26 cellular contexts compared by ENCODE assay signal in the genomic region with DNA sequence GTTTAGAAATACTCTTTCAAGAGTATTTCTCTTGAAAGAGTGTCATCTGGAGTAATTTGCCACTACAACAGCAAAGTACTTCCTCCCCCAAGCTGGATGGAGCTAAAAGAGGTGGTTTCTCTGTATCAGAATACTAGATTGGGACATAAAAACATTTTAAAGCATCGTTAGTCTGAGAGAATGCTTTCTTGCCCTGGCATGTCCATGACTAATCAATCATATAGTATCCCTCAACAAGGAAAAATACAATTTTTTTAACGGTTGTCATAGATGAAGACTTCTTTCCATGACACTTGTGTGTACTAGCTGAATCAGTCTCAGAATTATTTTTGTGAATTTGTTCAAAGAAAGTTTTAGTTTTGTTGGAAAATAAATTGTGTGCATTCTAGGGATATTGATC.
"Had no signal": no experiment of that assay in that cellular context is flagged by ENCODE, and none has a peak within 500 bp of the region (broad histone marks: within the 10 kb centered on the region; RNA-seq: fewer than 3 reads in every experiment).

No MANE protein-coding gene starts in this region.

- H3K4me1 Mint-ChIP-seq: memory B cell; naive thymus-derived CD4-positive, alpha-beta T cell had no signal

- H3K27ac ChIP-seq: coronary artery, dorsolateral prefrontal cortex, epithelial cell of prostate, esophagus squamous epithelium, gastroesophageal sphincter, heart left ventricle, hepatocyte, left lung, lower lobe of right lung had no signal

- H3K4me3 Mint-ChIP-seq: immature natural killer cell; memory B cell; naive thymus-derived CD4-positive, alpha-beta T cell had no signal

- H3K4me1 ChIP-seq: esophagus squamous epithelium, gastroesophageal sphincter, heart left ventricle, left lung, lower lobe of right lung had no signal

- H3K27me3 Mint-ChIP-seq: memory B cell; naive thymus-derived CD4-positive, alpha-beta T cell had no signal

- H3K4me2 ChIP-seq: hepatocyte had no signal

- H3K9me3 ChIP-seq: left lung, lower lobe of right lung had no signal

- FAIRE-seq: colon, endothelial cell of umbilical vein, frontal cortex had no signal

- H3K36me3 ChIP-seq: esophagus squamous epithelium, gastroesophageal sphincter, heart left ventricle, left lung, lower lobe of right lung had no signal

- H3K79me2 ChIP-seq: hepatocyte had no signal

- H3K4me3 ChIP-seq: coronary artery, dorsolateral prefrontal cortex, esophagus squamous epithelium, gastroesophageal sphincter, heart left ventricle, hepatocyte, left lung, lower lobe of right lung had no signal

- H2AFZ ChIP-seq: hepatocyte had no signal

- H3K27ac Mint-ChIP-seq: immature natural killer cell; memory B cell; naive thymus-derived CD4-positive, alpha-beta T cell had no signal

- H3K27me3 ChIP-seq: dorsolateral prefrontal cortex, esophagus squamous epithelium, gastroesophageal sphincter, hepatocyte, left lung had no signal

- DNase-seq: dermis blood vessel endothelial cell; dorsolateral prefrontal cortex; effector CD4-positive, alpha-beta T cell; effector memory CD4-positive, alpha-beta T cell; erythroblast; esophagus squamous epithelium; foreskin fibroblast; heart left ventricle; hypothalamus; immature natural killer cell; islet precursor cell; left cardiac atrium; left lung; left ventricle myocardium superior; lower lobe of right lung; mesendoderm; midbrain; naive thymus-derived CD4-positive, alpha-beta T cell had no signal

- H3K36me3 Mint-ChIP-seq: memory B cell; naive thymus-derived CD4-positive, alpha-beta T cell had no signal
